ENCODE assay signal across 8 cellular contexts in genomic region chr19:3275583-3276340, GRCh38. TPM values are rescaled to one million over a fixed set of nuclear protein-coding genes. Genes with fewer than 3 reads are reported as not detected.
DNase-seq lines count a peak whose midpoint lies in the region; ATAC-seq lines count a peak whose summit lies in the region.

No MANE protein-coding gene starts in this region.

- ATAC-seq in HG03103 (IDR thresholded peaks at IDR 0.05; ENCODE audit: low read depth, unreplicated experiment) (peak; percentile 51), GM21786 (IDR thresholded peaks at IDR 0.05; ENCODE audit: unreplicated experiment) (no peak)
- peak; percentile 88 for ATAC-seq in activated CD8-positive, alpha-beta T cell treated with anti-CD3 and anti-CD28 coated beads, Interleukin-2, amount 10 ng/mL, durations not matched to agents 7 days and 5 days

- no peaks in the 10 kb centered on the region for H3K4me1 ChIP-seq in mesodermal cell (ENCODE audit: control insufficient read depth, insufficient read depth, low read length, poor library complexity, severe bottlenecking)

- 2% methylated on average over 27 to 29 of the region's 45 CpGs for WGBS in mesodermal cell (ENCODE audit: insufficient coverage in 2 of 2), 2 experiments

- H3K4me3 Mint-ChIP-seq in activated CD8-positive, alpha-beta T cell treated with anti-CD3 and anti-CD28 coated beads, Interleukin-2, amount 10 ng/mL, durations not matched to agents 7 days and 5 days, result peak overlapping the region; percentile 77

- CTCF ChIA-PET in activated CD8-positive, alpha-beta T cell treated with anti-CD3 and anti-CD28 coated beads, Interleukin-2, amount 10 ng/mL, durations not matched to agents 7 days and 5 days (lab: Charles Lee), result interaction anchor here (0.8 to 2.9 kb wide), 8 partner anchors 9 to 172 kb away, joined by 3 to 16 read pairs (median 4); no protein-coding TSS in a partner anchor

- peak overlapping the region; percentile 39 for H3K4me3 ChIP-seq in mesodermal cell (ENCODE audit: extremely low read depth, insufficient read depth, low read length, poor library complexity, severe bottlenecking)

- H3K27ac Mint-ChIP-seq in activated CD8-positive, alpha-beta T cell treated with anti-CD3 and anti-CD28 coated beads, Interleukin-2, amount 10 ng/mL, durations not matched to agents 7 days and 5 days, result peak overlapping the region; percentile 91

- H3K4me1 Mint-ChIP-seq in activated CD8-positive, alpha-beta T cell treated with anti-CD3 and anti-CD28 coated beads, Interleukin-2, amount 10 ng/mL, durations not matched to agents 7 days and 5 days (ENCODE audit: low read depth), result peaks cover 18% of the 10 kb centered on the region

- no peaks in the 10 kb centered on the region for H3K9me3 Mint-ChIP-seq in activated CD8-positive, alpha-beta T cell treated with anti-CD3 and anti-CD28 coated beads, Interleukin-2, amount 10 ng/mL, durations not matched to agents 7 days and 5 days (ENCODE audit: insufficient read depth)

- H3K27ac ChIP-seq in mesodermal cell (ENCODE audit: low read depth, low read length, severe bottlenecking), result no peak overlapping the region

- no peaks in the 10 kb centered on the region for H3K36me3 Mint-ChIP-seq in activated CD8-positive, alpha-beta T cell treated with anti-CD3 and anti-CD28 coated beads, Interleukin-2, amount 10 ng/mL, durations not matched to agents 7 days and 5 days (ENCODE audit: low read depth)

- peaks cover 14% of the 10 kb centered on the region for H3K27me3 Mint-ChIP-seq in activated CD8-positive, alpha-beta T cell treated with anti-CD3 and anti-CD28 coated beads, Interleukin-2, amount 10 ng/mL, durations not matched to agents 7 days and 5 days (ENCODE audit: low read depth)

- H3K9me3 ChIP-seq in mesodermal cell (ENCODE audit: control insufficient read depth, low read length), result peaks cover 6% of the 10 kb centered on the region

- POLR2A ChIA-PET in activated CD8-positive, alpha-beta T cell treated with anti-CD3 and anti-CD28 coated beads, Interleukin-2, amount 10 ng/mL, durations not matched to agents 7 days and 5 days (lab: Charles Lee), result interaction anchor here (1.1 to 2.1 kb wide), 3 partner anchors 9 to 92 kb away, joined by 3 to 7 read pairs (median 4); partner anchors contain the start of gene NCLN

- no peaks in the 10 kb centered on the region for H3K36me3 ChIP-seq in mesodermal cell (ENCODE audit: control insufficient read depth, insufficient read depth, low read length)

- peak; percentile 81 for DNase-seq in CD1c-positive myeloid dendritic cell (ENCODE audit: extremely low spot score)
- peak; percentile 72 for DNase-seq in NK-92 (lab: John Stamatoyannopoulos, UW; ENCODE audit: unreplicated experiment)
- DNase-seq in activated CD8-positive, alpha-beta T cell treated with anti-CD3 and anti-CD28 coated beads, Interleukin-2, amount 10 ng/mL, durations not matched to agents 7 days and 5 days, result peak; percentile 94
- peak; percentile 88 for DNase-seq in effector CD4-positive, alpha-beta T cell
- DNase-seq in stimulated activated CD8-positive, alpha-beta memory T cell treated with anti-CD3 and anti-CD28 coated beads, Interleukin-2, amount 100 ng/mL, for 48 hours (ENCODE audit: low read depth in 2 of 2), result peak; percentile 87 to 92

RNA-seq across cellular contexts. Expression of gene CELF5, which starts 51.3 kb away (rescaled TPM):
- total RNA-seq in activated CD8-positive, alpha-beta T cell treated with anti-CD3 and anti-CD28 coated beads, Interleukin-2, amount 10 ng/mL, durations not matched to agents 7 days and 5 days, result under 1 TPM; 0.55 to 0.61 TPM
- 1.3 TPM for polyA plus RNA-seq in mesodermal cell (2013, experiment 1 of 2)
- polyA plus RNA-seq in mesodermal cell (2013, experiment 2 of 2), result 1.0 TPM
